ENCODE assay signal across 9 cellular contexts in genomic region chr1:46667782-46668760, GRCh38. TPM values are rescaled to one million over a fixed set of nuclear protein-coding genes. Genes with fewer than 3 reads are reported as not detected.
DNase-seq lines count a peak whose midpoint lies in the region; ATAC-seq and TF ChIP-seq lines count a peak whose summit lies in the region.
"Had no signal": no experiment of that assay in that cellular context is flagged by ENCODE, and none has a peak within 500 bp of the region (broad histone marks: within the 10 kb centered on the region; RNA-seq: fewer than 3 reads in every experiment).

Gene ATPAF1, minus strand, starts transcription at chr1:46668364. Its CDS starts 42 bp downstream, at chr1:46668322.

- H3K27ac ChIP-seq in mesodermal cell (ENCODE audit: low read depth, low read length, severe bottlenecking), result peak within 1 kb of the TSS; percentile 41

- H3K9me3 ChIP-seq in BE2C (no peaks in the 10 kb centered on the region), mesodermal cell (ENCODE audit: control insufficient read depth, low read length) (no peaks in the 10 kb centered on the region)

- H3K4me3 Mint-ChIP-seq in activated CD8-positive, alpha-beta memory T cell treated with anti-CD3 and anti-CD28 coated beads, Interleukin-2, amount 10 ng/mL, durations not matched to agents 7 days and 5 days, result no peak within 1 kb of the TSS
- H3K4me3 Mint-ChIP-seq in endothelial cell (ENCODE audit: unreplicated experiment), result peak within 1 kb of the TSS; percentile 86

- peak within 1 kb of the TSS; percentile 41 for H3K27ac Mint-ChIP-seq in activated CD8-positive, alpha-beta memory T cell treated with anti-CD3 and anti-CD28 coated beads, Interleukin-2, amount 10 ng/mL, durations not matched to agents 7 days and 5 days
- no peak within 1 kb of the TSS for H3K27ac Mint-ChIP-seq in endothelial cell (ENCODE audit: unreplicated experiment)
- H3K27ac Mint-ChIP-seq: dendritic cell treated with granulocyte-macrophage colony-stimulating factor and Interleukin-4, amounts not matched to agents 40 ng/mL and 50 ng/mL, for 4 days had no signal

- peaks cover 18% of the 10 kb centered on the region for H3K4me1 Mint-ChIP-seq in activated CD8-positive, alpha-beta memory T cell treated with anti-CD3 and anti-CD28 coated beads, Interleukin-2, amount 10 ng/mL, durations not matched to agents 7 days and 5 days
- peaks cover 13% of the 10 kb centered on the region for H3K4me1 Mint-ChIP-seq in endothelial cell (ENCODE audit: unreplicated experiment)

- H3K4me1 ChIP-seq in BE2C (no peaks in the 10 kb centered on the region), mesodermal cell (ENCODE audit: control insufficient read depth, insufficient read depth, low read length, poor library complexity, severe bottlenecking) (peaks cover 10% of the 10 kb centered on the region)

- H3K4me3 ChIP-seq in BE2C (ENCODE audit: low read depth, low read length) (peak within 1 kb of the TSS; percentile 79), mesodermal cell (ENCODE audit: extremely low read depth, insufficient read depth, low read length, poor library complexity, severe bottlenecking) (peak within 1 kb of the TSS; percentile 71)

- TF ChIP-seq CTCF in BE2C (IDR thresholded peaks at IDR 0.05; ENCODE audit: low read depth, low read length), result no peak
- TF ChIP-seq CTCF in endothelial cell (IDR thresholded peaks at IDR 0.05; ENCODE audit: unreplicated experiment), result no peak

- peaks cover 14% of the 10 kb centered on the region for H3K36me3 Mint-ChIP-seq in activated CD8-positive, alpha-beta memory T cell treated with anti-CD3 and anti-CD28 coated beads, Interleukin-2, amount 10 ng/mL, durations not matched to agents 7 days and 5 days
- peaks cover 15% of the 10 kb centered on the region for H3K36me3 Mint-ChIP-seq in endothelial cell (ENCODE audit: low read depth, unreplicated experiment)

- no peaks in the 10 kb centered on the region for H3K27me3 Mint-ChIP-seq in activated CD8-positive, alpha-beta memory T cell treated with anti-CD3 and anti-CD28 coated beads, Interleukin-2, amount 10 ng/mL, durations not matched to agents 7 days and 5 days
- peaks cover 4% of the 10 kb centered on the region for H3K27me3 Mint-ChIP-seq in endothelial cell (ENCODE audit: unreplicated experiment)
- H3K27me3 Mint-ChIP-seq: dendritic cell treated with granulocyte-macrophage colony-stimulating factor and Interleukin-4, amounts not matched to agents 40 ng/mL and 50 ng/mL, for 4 days had no signal

- DNase-seq in BE2C (peak; percentile 69), GM19238 (ENCODE audit: insufficient read length, low spot score) (peak; percentile 71), NOMO-1 (lab: John Stamatoyannopoulos, UW; ENCODE audit: unreplicated experiment in 2 of 2) (peak; percentile 64 to 70), endothelial cell (ENCODE audit: low spot score) (peak; percentile 65)
- peak; percentile 82 for DNase-seq in activated CD8-positive, alpha-beta memory T cell treated with anti-CD3 and anti-CD28 coated beads, Interleukin-2, amount 10 ng/mL, durations not matched to agents 7 days and 5 days
- peak; percentile 8 to 32 for DNase-seq in stimulated activated CD8-positive, alpha-beta memory T cell treated with anti-CD3 and anti-CD28 coated beads, Interleukin-15, amount 100 ng/mL, for 4 hours (ENCODE audit: low read depth in 2 of 2)

- no peaks in the 10 kb centered on the region for H3K9me3 Mint-ChIP-seq in activated CD8-positive, alpha-beta memory T cell treated with anti-CD3 and anti-CD28 coated beads, Interleukin-2, amount 10 ng/mL, durations not matched to agents 7 days and 5 days (ENCODE audit: low read depth)
- H3K9me3 Mint-ChIP-seq in endothelial cell (ENCODE audit: unreplicated experiment), result no peaks in the 10 kb centered on the region
- H3K9me3 Mint-ChIP-seq: dendritic cell treated with granulocyte-macrophage colony-stimulating factor and Interleukin-4, amounts not matched to agents 40 ng/mL and 50 ng/mL, for 4 days had no signal

- no peaks in the 10 kb centered on the region for H3K27me3 ChIP-seq in BE2C

- 4 to 5% methylated on average over 69 to 78 of the region's 96 CpGs for WGBS in mesodermal cell (ENCODE audit: insufficient coverage in 2 of 2), 2 experiments

- peak; percentile 64 for ATAC-seq in HG03439 (IDR thresholded peaks at IDR 0.05; ENCODE audit: unreplicated experiment)
- peak; percentile 89 for ATAC-seq in activated CD8-positive, alpha-beta memory T cell treated with anti-CD3 and anti-CD28 coated beads, Interleukin-2, amount 10 ng/mL, durations not matched to agents 7 days and 5 days

- H3K36me3 ChIP-seq in BE2C (no peaks in the 10 kb centered on the region), mesodermal cell (ENCODE audit: control insufficient read depth, insufficient read depth, low read length) (peaks cover 17% of the 10 kb centered on the region)

- CTCF ChIA-PET in activated CD8-positive, alpha-beta memory T cell treated with anti-CD3 and anti-CD28 coated beads, Interleukin-2, amount 10 ng/mL, durations not matched to agents 7 days and 5 days (lab: Charles Lee), result interaction anchor here (0.7 to 2.3 kb wide), 14 partner anchors 8 to 223 kb away, joined by 3 to 12 read pairs (median 3); partner anchors contain the start of genes MKNK1 and MOB3C

RNA-seq across cellular contexts. Expression of gene ATPAF1, which starts in this region (rescaled TPM):
- polyA plus RNA-seq in BE2C (2012; ENCODE audit: insufficient read depth, insufficient read length, low read depth), result 28.3 TPM
- 10 to 100 TPM; 44.2 to 44.3 TPM for total RNA-seq in activated CD8-positive, alpha-beta memory T cell treated with anti-CD3 and anti-CD28 coated beads, Interleukin-2, amount 10 ng/mL, durations not matched to agents 7 days and 5 days
- 29.8 TPM for total RNA-seq in endothelial cell (ENCODE audit: unreplicated experiment)
- polyA plus RNA-seq in mesodermal cell (2013, experiment 1 of 2), result 37.7 TPM
- polyA plus RNA-seq in mesodermal cell (2013, experiment 2 of 2), result 44.5 TPM

Comparison
In these comparisons a context has a peak if more than half of its experiments do, and no peak if none do; other contexts are left out.
1. Peak in every context shown above with its lines: DNase-seq, ATAC-seq, H3K4me3 ChIP-seq and H3K27ac ChIP-seq.
2. DNase-seq: peak in every context shown above with its lines; median percentile 82 in activated CD8-positive, alpha-beta memory T cell treated with anti-CD3 and anti-CD28 coated beads, Interleukin-2, amount 10 ng/mL, durations not matched to agents 7 days and 5 days; 71 in GM19238; 69 in BE2C; 67 in NOMO-1; 65 in endothelial cell; 20 in stimulated activated CD8-positive, alpha-beta memory T cell treated with anti-CD3 and anti-CD28 coated beads, Interleukin-15, amount 100 ng/mL, for 4 hours.